In the genomic region with DNA sequence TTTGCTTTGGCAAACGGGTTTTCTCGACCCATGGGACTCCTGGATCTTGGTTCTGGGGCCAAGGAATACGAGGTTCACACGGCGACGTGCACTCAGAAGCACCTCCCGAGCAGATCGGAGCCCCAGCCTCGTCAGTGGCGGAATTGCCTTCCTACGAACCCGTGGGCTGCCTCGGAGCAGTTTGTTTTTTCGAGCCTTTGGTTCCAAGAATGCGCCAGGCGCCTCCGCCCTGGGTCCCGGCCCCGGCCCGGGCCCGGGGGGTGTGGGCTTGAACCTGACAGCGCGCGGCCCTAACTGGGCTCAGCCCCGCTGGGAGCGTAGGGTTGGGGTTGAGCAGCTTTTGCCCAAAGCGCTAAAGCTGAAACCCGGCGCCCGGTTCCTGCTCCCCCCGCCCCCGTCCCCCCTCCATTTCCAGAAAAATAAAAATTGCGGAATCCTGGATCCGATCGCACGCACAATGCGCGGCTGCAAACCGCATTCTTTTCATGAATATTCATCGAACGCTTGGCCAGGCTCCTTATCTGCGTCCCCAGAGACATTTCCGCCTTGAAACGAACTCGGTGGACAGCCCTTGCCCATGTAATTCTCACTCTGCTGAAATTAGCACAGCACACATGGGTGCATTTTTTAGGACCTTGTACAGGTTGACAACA, we compare ENCODE assay signal across 8 cellular contexts. TPM values are rescaled to one million over a fixed set of nuclear protein-coding genes. Genes with fewer than 3 reads are reported as not detected.
DNase-seq lines count a peak whose midpoint lies in the region; ATAC-seq and TF ChIP-seq lines count a peak whose summit lies in the region.

No MANE protein-coding gene starts in this region.

- H3K4me1 ChIP-seq in BE2C (peaks cover 10% of the 10 kb centered on the region), trophoblast cell (ENCODE audit: control insufficient read depth in 1 of 2, insufficient read depth in 2 of 2, low read length in 2 of 2) (peaks cover 5 to 9% of the 10 kb centered on the region in 2 experiments)

- no CpG with 5 or more reads among the region's 45 CpGs for WGBS in trophoblast cell (ENCODE audit: extremely low coverage, insufficient coverage, insufficient read length)

- intact Hi-C loops in activated B cell treated with CpG ODN at 0.5 μM for 24 hours (cut with micrococcal nuclease), result loop anchor here (1.0 to 10.0 kb wide), 8 partner anchors 39 to 796 kb away; no protein-coding TSS in a partner anchor
- intact Hi-C loops in Right ventricle myocardium superior (cut with DNase I), result loop anchor here (10.0 kb wide), 1 partner anchor 1096 kb away; no protein-coding TSS in a partner anchor

- peaks cover 23% of the 10 kb centered on the region for H3K79me2 ChIP-seq in trophoblast cell (ENCODE audit: control insufficient read depth, insufficient read depth, low read length, poor library complexity)

- H3K36me3 ChIP-seq in BE2C (peaks cover 11% of the 10 kb centered on the region), trophoblast cell (ENCODE audit: control insufficient read depth in 1 of 2, insufficient read depth in 2 of 2, low read length in 2 of 2) (peaks cover 0 to 3% of the 10 kb centered on the region in 2 experiments)

- no peak for TF ChIP-seq CTCF in BE2C (IDR thresholded peaks at IDR 0.05; ENCODE audit: low read depth, low read length)
- no peak for TF ChIP-seq CTCF in activated B cell treated with CpG ODN at 0.5 μM for 24 hours (IDR thresholded peaks at IDR 0.05)

- H2AFZ ChIP-seq in trophoblast cell (ENCODE audit: insufficient read depth, low read length, poor library complexity), result peak overlapping the region; percentile 85

- H3K4me3 Mint-ChIP-seq in activated B cell treated with CpG ODN at 0.5 μM for 24 hours, result peak overlapping the region; percentile 94

- H3K9ac ChIP-seq in trophoblast cell (ENCODE audit: low read length), result peak overlapping the region; percentile 90

- peak overlapping the region; percentile 69 for H3K27ac ChIP-seq in trophoblast cell (ENCODE audit: low read depth, low read length)

- peak overlapping the region; percentile 86 for H3K4me2 ChIP-seq in trophoblast cell (ENCODE audit: low read length)

- CTCF ChIA-PET in activated B cell treated with CpG ODN at 0.5 μM for 24 hours (lab: Charles Lee), result no interaction called here

- H3K27me3 ChIP-seq in BE2C (no peaks in the 10 kb centered on the region), trophoblast cell (ENCODE audit: insufficient read depth, low read length) (no peaks in the 10 kb centered on the region)

- DNase-seq in BE2C (peak; percentile 52), activated B cell treated with CpG ODN at 0.5 μM for 24 hours (peak; percentile 43), Right ventricle myocardium superior (peak; percentile 47), trophoblast cell (peak; percentile 56 to 84), cortex of kidney (lab: John Stamatoyannopoulos, UW) (no peak)

- H2BK5ac ChIP-seq in trophoblast cell (ENCODE audit: low read depth, low read length, poor library complexity), result peak overlapping the region; percentile 98

- H3K9me3 Mint-ChIP-seq in activated B cell treated with CpG ODN at 0.5 μM for 24 hours, result no peaks in the 10 kb centered on the region

- peak overlapping the region; percentile 97 for H3K14ac ChIP-seq in trophoblast cell (ENCODE audit: low read length)

- H3K9me3 ChIP-seq in BE2C (no peaks in the 10 kb centered on the region), trophoblast cell (ENCODE audit: insufficient read depth, low read depth, low read length) (no peaks in the 10 kb centered on the region)

- peak overlapping the region; percentile 83 for H2BK120ac ChIP-seq in trophoblast cell (ENCODE audit: insufficient read depth, low read length, poor library complexity)

- H3K23ac ChIP-seq in trophoblast cell (ENCODE audit: low read length), result peak overlapping the region; percentile 8

- H3K27me3 Mint-ChIP-seq in activated B cell treated with CpG ODN at 0.5 μM for 24 hours, result no peaks in the 10 kb centered on the region

- H4K8ac ChIP-seq in trophoblast cell (ENCODE audit: low read depth, low read length), result peak overlapping the region; percentile 98

- peaks cover 20% of the 10 kb centered on the region for H3K79me1 ChIP-seq in trophoblast cell (ENCODE audit: low read length)

- H3K36me3 Mint-ChIP-seq in activated B cell treated with CpG ODN at 0.5 μM for 24 hours (ENCODE audit: low read depth), result peaks cover 47% of the 10 kb centered on the region

- peak overlapping the region; percentile 100 for H3K4ac ChIP-seq in trophoblast cell (ENCODE audit: low read depth, low read length)

- H4K12ac ChIP-seq in trophoblast cell (ENCODE audit: low read depth, low read length), result peak overlapping the region; percentile 99

- H3K4me1 Mint-ChIP-seq in activated B cell treated with CpG ODN at 0.5 μM for 24 hours, result peaks cover 75% of the 10 kb centered on the region

- ATAC-seq in GM19023 (IDR thresholded peaks at IDR 0.05; ENCODE audit: unreplicated experiment) (peak; percentile 31), HG03439 (IDR thresholded peaks at IDR 0.05; ENCODE audit: unreplicated experiment) (peak; percentile 38), activated B cell treated with CpG ODN at 0.5 μM for 24 hours (ENCODE audit: low read depth) (peak; percentile 12), Right ventricle myocardium superior (ENCODE audit: poor library complexity) (peak; percentile 36), HG03521 (IDR thresholded peaks at IDR 0.05; ENCODE audit: unreplicated experiment) (no peak)

- peak overlapping the region; percentile 91 for H2AK5ac ChIP-seq in trophoblast cell (ENCODE audit: low read length)

- POLR2A ChIA-PET in activated B cell treated with CpG ODN at 0.5 μM for 24 hours (lab: Charles Lee), result interaction anchor here (0.6 to 3.8 kb wide), 20 partner anchors 8 to 1086 kb away, joined by 3 to 90 read pairs (median 8); no protein-coding TSS in a partner anchor

- H3K27ac Mint-ChIP-seq in activated B cell treated with CpG ODN at 0.5 μM for 24 hours, result peak overlapping the region; percentile 85

- peak overlapping the region; percentile 98 for H4K91ac ChIP-seq in trophoblast cell (ENCODE audit: low read depth, low read length)

- H3K18ac ChIP-seq in trophoblast cell (ENCODE audit: low read length), result peak overlapping the region; percentile 99

- H3K4me3 ChIP-seq in BE2C (ENCODE audit: low read depth, low read length), result peak overlapping the region; percentile 96
- H3K4me3 ChIP-seq in trophoblast cell (ENCODE audit: low read depth, low read length), result peak overlapping the region; percentile 95

- H2BK12ac ChIP-seq in trophoblast cell (ENCODE audit: low read length), result peak overlapping the region; percentile 47

RNA-seq across cellular contexts. Expression of gene BASP1, which starts 1.0 kb away (rescaled TPM):
- polyA plus RNA-seq in BE2C (2012; ENCODE audit: insufficient read depth, insufficient read length, low read depth), result 319 TPM
- total RNA-seq in activated B cell treated with CpG ODN at 0.5 μM for 24 hours, result 316 and 318 TPM in 2 replicates
- 3.4 TPM for total RNA-seq in Right ventricle myocardium superior
- polyA plus RNA-seq in trophoblast cell (2013), result 550 and 590 TPM in 2 replicates

Comparison
In these comparisons a context has a peak if more than half of its experiments do, and no peak if none do; other contexts are left out.
1. RNA of gene BASP1, which starts 1.0 kb away (total RNA-seq): 316 to 318 TPM in activated B cell treated with CpG ODN at 0.5 μM for 24 hours; 3.4 TPM in Right ventricle myocardium superior (single experiment); every median in the first group is over 10 times any median in the second.